9 cellular contexts compared by ENCODE assay signal in the genomic region with DNA sequence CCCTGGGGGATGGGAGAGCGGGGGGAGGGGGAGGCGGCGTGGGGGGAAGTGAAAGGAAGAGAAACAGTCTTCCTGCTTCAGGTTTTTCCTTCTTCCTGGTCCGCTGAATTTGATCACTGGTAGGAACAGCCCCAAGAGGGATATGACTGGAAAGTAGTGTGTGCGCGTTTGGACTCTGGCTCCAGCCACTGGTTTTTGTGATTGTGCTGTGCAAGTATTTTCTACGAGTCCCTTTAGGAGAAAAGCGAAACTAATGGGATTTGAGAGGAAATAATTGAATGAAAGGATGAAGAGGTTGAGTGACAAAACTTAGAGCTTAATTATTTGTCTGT. TPM values are rescaled to one million over a fixed set of nuclear protein-coding genes. Genes with fewer than 3 reads are reported as not detected.
A peak's percentile ranks its signal among the peaks of the same experiment; 100 is the strongest.
DNase-seq lines count a peak whose midpoint lies in the region; ATAC-seq, FAIRE-seq and TF ChIP-seq lines count a peak whose summit lies in the region.
"Had no signal": no experiment of that assay in that cellular context is flagged by ENCODE, and none has a peak within 500 bp of the region (broad histone marks: within the 10 kb centered on the region; RNA-seq: fewer than 3 reads in every experiment).

No MANE protein-coding gene starts in this region.

- no peak overlapping the region for H3K27ac Mint-ChIP-seq in endodermal cell
- no peak overlapping the region for H3K27ac Mint-ChIP-seq in activated CD8-positive, alpha-beta T cell treated with anti-CD3 and anti-CD28 coated beads, Interleukin-2, amount 10 ng/mL, durations not matched to agents 7 days and 5 days
- H3K27ac Mint-ChIP-seq: T-helper 1 cell treated with Interleukin-12 subunit alpha and Interleukin-12 subunit beta and Interleukin-4 antibody, amounts not matched to agents 30 μg/mL and 1 μg/mL, for 36 hours had no signal

- H3K27me3 Mint-ChIP-seq in endodermal cell (ENCODE audit: insufficient read depth), result peaks cover 12% of the 10 kb centered on the region
- H3K27me3 Mint-ChIP-seq in activated CD8-positive, alpha-beta T cell treated with anti-CD3 and anti-CD28 coated beads, Interleukin-2, amount 10 ng/mL, durations not matched to agents 7 days and 5 days (ENCODE audit: low read depth), result peaks cover 18% of the 10 kb centered on the region

- no peak for TF ChIP-seq RAD21 in A549 (conservative IDR thresholded peaks at IDR 0.05 in 1 of 2, IDR thresholded peaks at IDR 0.05 in 1 of 2)

- H3K36me3 ChIP-seq in MG63, result no peaks in the 10 kb centered on the region
- H3K36me3 ChIP-seq in endodermal cell (ENCODE audit: control insufficient read depth, insufficient read depth, low read length), result no peaks in the 10 kb centered on the region
- H3K36me3 ChIP-seq in mucosa of stomach (ENCODE audit: control insufficient read depth, insufficient read depth, low read length), result no peaks in the 10 kb centered on the region

- H3K4me3 Mint-ChIP-seq in endodermal cell, result peak overlapping the region; percentile 82
- no peak overlapping the region for H3K4me3 Mint-ChIP-seq in activated CD8-positive, alpha-beta T cell treated with anti-CD3 and anti-CD28 coated beads, Interleukin-2, amount 10 ng/mL, durations not matched to agents 7 days and 5 days
- H3K4me3 Mint-ChIP-seq: T-helper 1 cell treated with Interleukin-12 subunit alpha and Interleukin-12 subunit beta and Interleukin-4 antibody, amounts not matched to agents 30 μg/mL and 1 μg/mL, for 36 hours had no signal

- POLR2A ChIA-PET in A549 (lab: Yijun Ruan, JAX), result no interaction called here
- POLR2A ChIA-PET in activated CD8-positive, alpha-beta T cell treated with anti-CD3 and anti-CD28 coated beads, Interleukin-2, amount 10 ng/mL, durations not matched to agents 7 days and 5 days (lab: Charles Lee), result no interaction called here

- H3K4me1 Mint-ChIP-seq in endodermal cell, result peaks cover 4% of the 10 kb centered on the region
- H3K4me1 Mint-ChIP-seq in activated CD8-positive, alpha-beta T cell treated with anti-CD3 and anti-CD28 coated beads, Interleukin-2, amount 10 ng/mL, durations not matched to agents 7 days and 5 days (ENCODE audit: low read depth), result peaks cover 2% of the 10 kb centered on the region

- H3K4me1 ChIP-seq in A549 (peaks cover 4% of the 10 kb centered on the region; the same call in 1 of the 3 replicates), endodermal cell (ENCODE audit: control insufficient read depth, insufficient read depth, low read length) (no peaks in the 10 kb centered on the region), mucosa of stomach (ENCODE audit: control insufficient read depth, insufficient read depth, low read length) (no peaks in the 10 kb centered on the region)

- peak overlapping the region; percentile 89 for H3K4me2 ChIP-seq in A549

- TF ChIP-seq EP300 in A549 (IDR thresholded peaks at IDR 0.05), result no peak

- TF ChIP-seq CTCF in A549 (IDR thresholded peaks at IDR 0.05) (no peak), endodermal cell (conservative IDR thresholded peaks at IDR 0.05) (no peak)

- H3K9ac ChIP-seq in endodermal cell (ENCODE audit: extremely low read depth, low read length, poor library complexity, severe bottlenecking) (no peak overlapping the region), mucosa of stomach (ENCODE audit: low read length) (peak overlapping the region; percentile 53)

- CTCF ChIA-PET in A549 (lab: Yijun Ruan, JAX), result interaction anchor here (0.6 kb wide), 1 partner anchor 385 kb away, joined by 4 read pairs; no protein-coding TSS in a partner anchor
- CTCF ChIA-PET in activated CD8-positive, alpha-beta T cell treated with anti-CD3 and anti-CD28 coated beads, Interleukin-2, amount 10 ng/mL, durations not matched to agents 7 days and 5 days (lab: Charles Lee), result no interaction called here

- H3K27ac ChIP-seq in A549, result peak overlapping the region; percentile 82 to 88
- peak overlapping the region; percentile 68 for H3K27ac ChIP-seq in endodermal cell (ENCODE audit: low read depth, low read length)

- ATAC-seq in A549, result peak in 1 of 2 experiments; percentile 58; a peak in 3 of 6 replicates
- no peak for ATAC-seq in HG03097 (IDR thresholded peaks at IDR 0.05; ENCODE audit: low FRiP score, unreplicated experiment)
- ATAC-seq in activated CD8-positive, alpha-beta T cell treated with anti-CD3 and anti-CD28 coated beads, Interleukin-2, amount 10 ng/mL, durations not matched to agents 7 days and 5 days, result no peak

- no peaks in the 10 kb centered on the region for H3K36me3 Mint-ChIP-seq in endodermal cell (ENCODE audit: low read depth)
- H3K36me3 Mint-ChIP-seq in activated CD8-positive, alpha-beta T cell treated with anti-CD3 and anti-CD28 coated beads, Interleukin-2, amount 10 ng/mL, durations not matched to agents 7 days and 5 days (ENCODE audit: low read depth), result no peaks in the 10 kb centered on the region

- TF ChIP-seq POLR2A in A549 (IDR thresholded peaks at IDR 0.05; ENCODE audit: low read length), result no peak

- H3K9me3 ChIP-seq in A549 (no peaks in the 10 kb centered on the region), MG63 (no peaks in the 10 kb centered on the region), endodermal cell (ENCODE audit: control insufficient read depth, low read length) (no peaks in the 10 kb centered on the region), mucosa of stomach (ENCODE audit: control insufficient read depth, low read length) (no peaks in the 10 kb centered on the region)

- peak; percentile 4 to 14 for DNase-seq in A549 (ENCODE audit: low read depth in 1 of 2, low spot score in 1 of 2)
- DNase-seq in MG63, result peak; percentile 18
- no peak for DNase-seq in endodermal cell
- no peak for DNase-seq in SKM-1 treated with dmso at 0.1 percent for 144 hours (lab: John Stamatoyannopoulos, UW; ENCODE audit: unreplicated experiment)
- no peak for DNase-seq in NCI-H187 (lab: John Stamatoyannopoulos, UW)
- DNase-seq in activated CD8-positive, alpha-beta T cell treated with anti-CD3 and anti-CD28 coated beads, Interleukin-2, amount 10 ng/mL, durations not matched to agents 7 days and 5 days, result no peak

- no peak for FAIRE-seq in A549 (lab: Jason Lieb, UNC)

- H3K27me3 ChIP-seq in MG63, result no peaks in the 10 kb centered on the region
- H3K27me3 ChIP-seq in endodermal cell (ENCODE audit: control insufficient read depth, insufficient read depth, low read length, poor library complexity, severe bottlenecking), result peaks cover 5% of the 10 kb centered on the region
- no peaks in the 10 kb centered on the region for H3K27me3 ChIP-seq in mucosa of stomach (ENCODE audit: control insufficient read depth, insufficient read depth, low read length)

- H3K9me3 Mint-ChIP-seq in endodermal cell, result peaks cover 28% of the 10 kb centered on the region
- H3K9me3 Mint-ChIP-seq in activated CD8-positive, alpha-beta T cell treated with anti-CD3 and anti-CD28 coated beads, Interleukin-2, amount 10 ng/mL, durations not matched to agents 7 days and 5 days (ENCODE audit: insufficient read depth), result no peaks in the 10 kb centered on the region
- H3K9me3 Mint-ChIP-seq: T-helper 1 cell treated with Interleukin-12 subunit alpha and Interleukin-12 subunit beta and Interleukin-4 antibody, amounts not matched to agents 30 μg/mL and 1 μg/mL, for 36 hours had no signal

- 1% methylated on average over 5 of the region's 8 CpGs for WGBS in A549 (ENCODE audit: missing lambda C conversion rate)
- WGBS in endodermal cell (ENCODE audit: insufficient coverage in 1 of 2, insufficient read length in 1 of 2), 2 experiments, result 13% methylated on average over 5 of the region's 8 CpGs; no CpG with 5 or more reads in 1 of the 2 experiments

- H3K4me3 ChIP-seq in A549 (peak overlapping the region; percentile 97), MG63 (peak overlapping the region; percentile 74), endodermal cell (ENCODE audit: low read length) (peak overlapping the region; percentile 89), mucosa of stomach (ENCODE audit: low read length) (peak overlapping the region; percentile 4)

TF ChIP-seq in A549, 52 proteins besides CTCF, POLR2A, EP300 and RAD21 (continues in another document):
- TF ChIP-seq MAZ (IDR thresholded peaks at IDR 0.05; ENCODE audit: borderline replicate concordance, low read depth, low read length), result no peak
- no peak for TF ChIP-seq KDM5A (IDR thresholded peaks at IDR 0.05)
- TF ChIP-seq ZC3H11A (IDR thresholded peaks at IDR 0.05), result no peak
- no peak for TF ChIP-seq NPAS2 (CRISPR knock-in tag; IDR thresholded peaks at IDR 0.05; ENCODE audit: borderline replicate concordance)
- no peak for TF ChIP-seq SREBF2 (IDR thresholded peaks at IDR 0.05)
- TF ChIP-seq, protein P1, sequence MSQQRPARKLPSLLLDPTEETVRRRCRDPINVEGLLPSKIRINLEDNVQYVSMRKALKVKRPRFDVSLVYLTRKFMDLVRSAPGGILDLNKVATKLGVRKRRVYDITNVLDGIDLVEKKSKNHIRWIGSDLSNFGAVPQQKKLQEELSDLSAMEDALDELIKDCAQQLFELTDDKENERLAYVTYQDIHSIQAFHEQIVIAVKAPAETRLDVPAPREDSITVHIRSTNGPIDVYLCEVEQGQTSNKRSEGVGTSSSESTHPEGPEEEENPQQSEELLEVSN (IDR thresholded peaks at IDR 0.05; ENCODE audit: borderline replicate concordance, low read depth), result no peak
- no peak for TF ChIP-seq RCOR1 (IDR thresholded peaks at IDR 0.05; ENCODE audit: low read depth, low read length)
- TF ChIP-seq, protein P2, sequence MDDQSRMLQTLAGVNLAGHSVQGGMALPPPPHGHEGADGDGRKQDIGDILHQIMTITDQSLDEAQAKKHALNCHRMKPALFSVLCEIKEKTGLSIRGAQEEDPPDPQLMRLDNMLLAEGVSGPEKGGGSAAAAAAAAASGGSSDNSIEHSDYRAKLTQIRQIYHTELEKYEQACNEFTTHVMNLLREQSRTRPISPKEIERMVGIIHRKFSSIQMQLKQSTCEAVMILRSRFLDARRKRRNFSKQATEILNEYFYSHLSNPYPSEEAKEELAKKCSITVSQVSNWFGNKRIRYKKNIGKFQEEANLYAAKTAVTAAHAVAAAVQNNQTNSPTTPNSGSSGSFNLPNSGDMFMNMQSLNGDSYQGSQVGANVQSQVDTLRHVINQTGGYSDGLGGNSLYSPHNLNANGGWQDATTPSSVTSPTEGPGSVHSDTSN (IDR thresholded peaks at IDR 0.05), result no peak
- no peak for TF ChIP-seq GATA3 (IDR thresholded peaks at IDR 0.05; ENCODE audit: borderline replicate concordance)
- no peak for TF ChIP-seq MAFK (IDR thresholded peaks at IDR 0.05; ENCODE audit: partially characterized antibody)
- no peak for TF ChIP-seq CBX8 (IDR thresholded peaks at IDR 0.05)

RNA-seq across cellular contexts. Expression of a gene that starts 0.8 kb away (rescaled TPM):
- 11.3 and 15.9 TPM in 2 replicates for polyA plus RNA-seq in A549 (2011; rRNA removed)
- polyA plus RNA-seq in A549 (2012; cell fraction: cytosol; rRNA removed), result 3.0 and 3.7 TPM in 2 replicates
- 2.9 and 4.2 TPM in 2 replicates for polyA plus RNA-seq in A549 (2012; cell fraction: nucleus; rRNA removed)
- 4.7 to 5.0 TPM (median 5.0 TPM) in 3 replicates for polyA plus RNA-seq in A549 (2017; fragmentation: RNase III; extraction: RNeasy Plus Mini Kit Qiagen cat#74134 plus additional on column Dnase treatment)
- polyA minus RNA-seq in A549 (2011; rRNA and poly(A)+ RNA removed), result 13.6 and 14.5 TPM in 2 replicates
- 8.0 and 13.2 TPM in 2 replicates for total RNA-seq in MG63 (2014; rRNA removed; shearing (Covaris generic); ENCODE audit: low replicate concordance)
- total RNA-seq in endodermal cell, result 1 to 10 TPM; 3.1 to 5.2 TPM
- 6.6 TPM for polyA plus RNA-seq in endodermal cell (2013, experiment 1 of 2)
- polyA plus RNA-seq in endodermal cell (2013, experiment 2 of 2), result 6.4 TPM
- not detected for total RNA-seq in activated CD8-positive, alpha-beta T cell treated with anti-CD3 and anti-CD28 coated beads, Interleukin-2, amount 10 ng/mL, durations not matched to agents 7 days and 5 days

Comparison
In these comparisons a context has a peak if more than half of its experiments do, and no peak if none do; other contexts are left out.
1. DNase-seq: peak in A549 (2 of 2) and MG63 (single experiment); none in endodermal cell (single experiment), SKM-1 treated with dmso at 0.1 percent for 144 hours (single experiment), NCI-H187 (0 of 2) and activated CD8-positive, alpha-beta T cell treated with anti-CD3 and anti-CD28 coated beads, Interleukin-2, amount 10 ng/mL, durations not matched to agents 7 days and 5 days (single experiment).
2. H3K4me3 ChIP-seq: peak in every context shown above with its lines; median percentile 97 in A549; 89 in endodermal cell; 74 in MG63; 4 in mucosa of stomach.